10 cellular contexts compared by ENCODE assay signal in genomic region chr2:97714084-97714949, GRCh38. TPM values are rescaled to one million over a fixed set of nuclear protein-coding genes. Genes with fewer than 3 reads are reported as not detected.
DNase-seq lines count a peak whose midpoint lies in the region; ATAC-seq and TF ChIP-seq lines count a peak whose summit lies in the region.
"Had no signal": no experiment of that assay in that cellular context is flagged by ENCODE, and none has a peak within 500 bp of the region (broad histone marks: within the 10 kb centered on the region; RNA-seq: fewer than 3 reads in every experiment).

No MANE protein-coding gene starts in this region.

- no peak overlapping the region for H3K18ac ChIP-seq in neuronal stem cell (ENCODE audit: low read length)

- H3K4me3 Mint-ChIP-seq in CD8-positive, alpha-beta memory T cell: peak overlapping the region; percentile 89 to 99 (median 93)

- dilution Hi-C loops in mammary epithelial cell (cut with HindIII; ENCODE audit: low sequenced_read_pairs): no loop called here

- TF ChIP-seq CTCF in Peyer's patch (IDR thresholded peaks at IDR 0.05): no peak
- TF ChIP-seq CTCF in mammary epithelial cell (conservative IDR thresholded peaks at IDR 0.05 in 1 of 2, IDR thresholded peaks at IDR 0.05 in 1 of 2; ENCODE audit: extremely low read depth in 1 of 2, insufficient read depth in 1 of 2, low read depth in 1 of 2, low read length in 2 of 2): no peak

- H3K14ac ChIP-seq in neuronal stem cell (ENCODE audit: low read length): no peak overlapping the region

- DNase-seq in CD8-positive, alpha-beta memory T cell: peak in 1 of 5 donors; percentile 49
- peak in 1 of 3 donors; percentile 38 for DNase-seq in Peyer's patch
- peak; percentile 56 for DNase-seq in mammary epithelial cell
- DNase-seq in neuronal stem cell (ENCODE audit: low spot score): no peak
- no peak for DNase-seq in NCI-H1092 treated with DMSO at 0.1 percent for 48 hours (lab: John Stamatoyannopoulos, UW)
- no peak for DNase-seq in NK-92 treated with Interleukin-12 subunit alpha and Interleukin-12 subunit beta, amount 100 ng/mL, for 24 hours (lab: John Stamatoyannopoulos, UW)
- no peak for DNase-seq in NCI-H82 treated with DMSO at 0.1 percent for 48 hours (lab: John Stamatoyannopoulos, UW; ENCODE audit: unreplicated experiment)
- DNase-seq: NCI-H1930 had no signal

- no peak overlapping the region for H2AK5ac ChIP-seq in neuronal stem cell (ENCODE audit: low read depth, low read length)

- POLR2A ChIA-PET in CD8-positive, alpha-beta memory T cell (lab: Charles Lee): interaction anchor here (0.6 to 3.4 kb wide), 4 partner anchors 14 to 69 kb away, joined by 3 to 13 read pairs (median 4); partner anchors contain the start of gene COX5B

- H3K9me3 ChIP-seq in CD8-positive, alpha-beta memory T cell (ENCODE audit: low read length): no peaks in the 10 kb centered on the region
- no peaks in the 10 kb centered on the region for H3K9me3 ChIP-seq in Peyer's patch
- no peaks in the 10 kb centered on the region for H3K9me3 ChIP-seq in mammary epithelial cell (replicated peaks; ENCODE audit: insufficient read depth, low read length)
- no peaks in the 10 kb centered on the region for H3K9me3 ChIP-seq in neuronal stem cell (replicated peaks in 1 of 2; ENCODE audit: control insufficient read depth in 2 of 2, insufficient read depth in 1 of 2, low read depth in 1 of 2, low read length in 2 of 2)
- H3K9me3 ChIP-seq: vagina had no signal

- intact Hi-C loops in mammary epithelial cell (cut with micrococcal nuclease): no loop called here

- H3K4me2 ChIP-seq in mammary epithelial cell (ENCODE audit: insufficient read depth, low read depth, low read length) (no peak overlapping the region), neuronal stem cell (ENCODE audit: insufficient read depth, low read length, poor library complexity, severe bottlenecking) (no peak overlapping the region)

- no peak overlapping the region for H2AFZ ChIP-seq in mammary epithelial cell (ENCODE audit: low read depth, low read length)
- peak overlapping the region; percentile 84 for H2AFZ ChIP-seq in neuronal stem cell (ENCODE audit: low read length)

- H3K27me3 ChIP-seq in CD8-positive, alpha-beta memory T cell (ENCODE audit: insufficient read depth, low read length, poor library complexity, severe bottlenecking): no peaks in the 10 kb centered on the region
- H3K27me3 ChIP-seq in Peyer's patch (no peaks in the 10 kb centered on the region), mammary epithelial cell (ENCODE audit: insufficient read depth, low read length) (no peaks in the 10 kb centered on the region), neuronal stem cell (ENCODE audit: control insufficient read depth in 3 of 3, insufficient read depth in 3 of 3, low read depth in 1 of 3, low read length in 3 of 3) (no peaks in the 10 kb centered on the region)
- H3K27me3 ChIP-seq: vagina had no signal

- no peak overlapping the region for H2BK15ac ChIP-seq in neuronal stem cell (ENCODE audit: low read length)

- no peak for TF ChIP-seq POLR2A in Peyer's patch (IDR thresholded peaks at IDR 0.05)

- no peak overlapping the region for H4K91ac ChIP-seq in neuronal stem cell (ENCODE audit: low read depth, low read length, poor library complexity)

- H3K9ac ChIP-seq in mammary epithelial cell (ENCODE audit: insufficient read depth, low read length) (no peak overlapping the region), neuronal stem cell (ENCODE audit: low read depth, low read length, poor library complexity) (no peak overlapping the region)

- no peaks in the 10 kb centered on the region for H4K20me1 ChIP-seq in mammary epithelial cell (ENCODE audit: insufficient read depth, low read length)

- no TSS peak for BruUV-seq in mammary epithelial cell (replicated peaks; lab: Mats Ljungman, UMichigan)

- peak overlapping the region; percentile 91 for H3K4me3 ChIP-seq in CD8-positive, alpha-beta memory T cell (ENCODE audit: low read length)
- H3K4me3 ChIP-seq in Peyer's patch: peak overlapping the region; percentile 27 to 44 (median 40)
- H3K4me3 ChIP-seq in mammary epithelial cell (replicated peaks in 1 of 3; ENCODE audit: insufficient read depth in 1 of 3, low read depth in 2 of 3, low read length in 3 of 3): no peak overlapping the region
- no peak overlapping the region for H3K4me3 ChIP-seq in neuronal stem cell (ENCODE audit: low read length in 2 of 2)

- peak overlapping the region; percentile 94 to 100 (median 98) for H3K27ac Mint-ChIP-seq in CD8-positive, alpha-beta memory T cell

- H3K23ac ChIP-seq in neuronal stem cell (ENCODE audit: low read depth, low read length, poor library complexity): no peak overlapping the region

- H2BK120ac ChIP-seq in neuronal stem cell (ENCODE audit: low read depth, low read length): no peak overlapping the region

- no peaks in the 10 kb centered on the region for H3K79me2 ChIP-seq in mammary epithelial cell (ENCODE audit: insufficient read depth, low read length)

- peaks cover 13 to 55% (median 17%) of the 10 kb centered on the region in 3 donors for H3K36me3 Mint-ChIP-seq in CD8-positive, alpha-beta memory T cell

- H4K8ac ChIP-seq in neuronal stem cell (ENCODE audit: low read depth, low read length): no peak overlapping the region

- no peaks in the 10 kb centered on the region for H3K36me3 ChIP-seq in CD8-positive, alpha-beta memory T cell (ENCODE audit: insufficient read depth, low read length)
- H3K36me3 ChIP-seq in Peyer's patch (no peaks in the 10 kb centered on the region), mammary epithelial cell (ENCODE audit: insufficient read depth, low read length) (no peaks in the 10 kb centered on the region), neuronal stem cell (replicated peaks in 1 of 2; ENCODE audit: control insufficient read depth in 2 of 2, insufficient read depth in 2 of 2, low read length in 2 of 2) (no peaks in the 10 kb centered on the region)
- H3K36me3 ChIP-seq: vagina had no signal

- peaks cover 3% of the 10 kb centered on the region for H3K79me1 ChIP-seq in neuronal stem cell (ENCODE audit: low read depth, low read length)

- peaks cover 77% of the 10 kb centered on the region for H3K4me1 ChIP-seq in CD8-positive, alpha-beta memory T cell (ENCODE audit: insufficient read depth, low read length)
- no peaks in the 10 kb centered on the region for H3K4me1 ChIP-seq in Peyer's patch
- H3K4me1 ChIP-seq in mammary epithelial cell (ENCODE audit: insufficient read depth, low read length): no peaks in the 10 kb centered on the region
- H3K4me1 ChIP-seq in neuronal stem cell (ENCODE audit: control insufficient read depth in 2 of 2, insufficient read depth in 1 of 2, low read depth in 1 of 2, low read length in 2 of 2): peaks cover 2 to 5% of the 10 kb centered on the region in 2 donors
- H3K4me1 ChIP-seq: vagina had no signal

- H3K27me3 Mint-ChIP-seq in CD8-positive, alpha-beta memory T cell: peaks cover 0 to 4% of the 10 kb centered on the region in 2 donors

- H2BK12ac ChIP-seq in neuronal stem cell (ENCODE audit: low read length): no peak overlapping the region

- no peak for ATAC-seq in GM19452 (IDR thresholded peaks at IDR 0.05; ENCODE audit: unreplicated experiment)

- CTCF ChIA-PET in CD8-positive, alpha-beta memory T cell (lab: Charles Lee): interaction anchor here (1.1 to 16.2 kb wide), 10 partner anchors 8 to 670 kb away, joined by 3 to 301 read pairs (median 4); no protein-coding TSS in a partner anchor
- CTCF ChIA-PET in mammary epithelial cell (lab: Charles Lee; ENCODE audit: low non-redundant PET): interaction anchor here (0.7 kb wide), 1 partner anchor 26 kb away, joined by 3 read pairs; no protein-coding TSS in a partner anchor

- H3K4ac ChIP-seq in neuronal stem cell (ENCODE audit: low read length): no peak overlapping the region

- H2BK5ac ChIP-seq in neuronal stem cell (ENCODE audit: low read length): peak overlapping the region; percentile 1

- peak overlapping the region; percentile 82 for H3K27ac ChIP-seq in CD8-positive, alpha-beta memory T cell (ENCODE audit: low read depth, low read length)
- H3K27ac ChIP-seq in Peyer's patch (peak overlapping the region; percentile 61 to 79 (median 68)), mammary epithelial cell (ENCODE audit: insufficient read depth, low read depth, low read length) (no peak overlapping the region), neuronal stem cell (replicated peaks; ENCODE audit: low read length) (no peak overlapping the region)
- H3K27ac ChIP-seq: vagina had no signal

- no peaks in the 10 kb centered on the region for H3K9me3 Mint-ChIP-seq in CD8-positive, alpha-beta memory T cell

- peaks cover 82 to 94% (median 82%) of the 10 kb centered on the region in 3 donors for H3K4me1 Mint-ChIP-seq in CD8-positive, alpha-beta memory T cell

- in situ Hi-C loops in mammary epithelial cell (cut with MboI; ENCODE audit: low sequenced_read_pairs in 2 of 2): loop anchor here in 1 of 2 donors (25.0 kb wide), 1 partner anchor 673 kb away; no protein-coding TSS in a partner anchor

- 63% methylated on average over 8 of the region's 17 CpGs for WGBS in mammary epithelial cell (ENCODE audit: low coverage, missing lambda C conversion rate)
- WGBS in neuronal stem cell (ENCODE audit: extremely low coverage in 2 of 2, insufficient read length in 2 of 2, insufficient replicate concordance in 1 of 2), 2 donors: no CpG with 5 or more reads among the region's 17 CpGs

RNA-seq across cellular contexts. Expression of gene ZAP70, which starts 0.9 kb away (rescaled TPM):
- total RNA-seq in CD8-positive, alpha-beta memory T cell: 100 to 1,000 TPM; 180 to 197 TPM
- polyA plus RNA-seq in CD8-positive, alpha-beta memory T cell: 184 TPM
- total RNA-seq in Peyer's patch (10 to 100 TPM; 11.5 to 75.1 (median 27.2) TPM), mammary epithelial cell (under 1 TPM in 1 of 2 donors, not detected in 1; 0.17 TPM)
- 0.06 TPM for polyA plus RNA-seq in mammary epithelial cell
- not detected for polyA minus RNA-seq in mammary epithelial cell
- polyA plus RNA-seq in neuronal stem cell (2013, experiment 1 of 2): 0.08 TPM
- polyA plus RNA-seq in neuronal stem cell (2013, experiment 2 of 2): 0.06 TPM

RNA-seq across cellular contexts. Expression of gene C2orf92, which starts 44.8 kb away (rescaled TPM):
- 1 to 10 TPM; 4.6 to 6.5 TPM for total RNA-seq in CD8-positive, alpha-beta memory T cell
- polyA plus RNA-seq in CD8-positive, alpha-beta memory T cell: not detected
- total RNA-seq in Peyer's patch: 10 to 100 TPM in 3 of 4 donors, 1 to 10 TPM in 1; 5.3 to 70.1 (median 25.5) TPM
- total RNA-seq in mammary epithelial cell: 1 to 10 TPM; 1.5 to 2.8 TPM
- 0.84 TPM for polyA plus RNA-seq in mammary epithelial cell
- not detected for polyA minus RNA-seq in mammary epithelial cell
- polyA plus RNA-seq in neuronal stem cell (2013, experiment 1 of 2): 3.1 TPM
- polyA plus RNA-seq in neuronal stem cell (2013, experiment 2 of 2): 3.7 TPM

RNA-seq across cellular contexts. Expression of gene ACTR1B, which starts 50.5 kb away (rescaled TPM):
- 10 to 100 TPM; 76.6 to 80.6 TPM for total RNA-seq in CD8-positive, alpha-beta memory T cell
- 16.5 TPM for polyA plus RNA-seq in CD8-positive, alpha-beta memory T cell
- total RNA-seq in Peyer's patch: 100 to 1,000 TPM in 1 of 4 donors, 10 to 100 TPM in 3; 64.3 to 151 (median 89.1) TPM
- 10 to 100 TPM; 51.8 to 56.4 TPM for total RNA-seq in mammary epithelial cell
- polyA plus RNA-seq in mammary epithelial cell: 48.5 TPM
- polyA minus RNA-seq in mammary epithelial cell: 35.4 TPM
- polyA plus RNA-seq in neuronal stem cell (2013, experiment 1 of 2): 58.1 TPM
- polyA plus RNA-seq in neuronal stem cell (2013, experiment 2 of 2): 55.1 TPM

Comparison
In these comparisons a context has a peak if more than half of its experiments do, and no peak if none do; other contexts are left out.
1. H3K27ac ChIP-seq: peak in CD8-positive, alpha-beta memory T cell (single experiment) and Peyer's patch (4 of 4); none in mammary epithelial cell (single experiment) and neuronal stem cell (single experiment).
2. H3K4me3 ChIP-seq: peak in CD8-positive, alpha-beta memory T cell (single experiment) and Peyer's patch (4 of 4); none in mammary epithelial cell (0 of 3) and neuronal stem cell (0 of 2).
3. RNA of gene ZAP70, which starts 0.9 kb away (total RNA-seq): 180 to 197 TPM in CD8-positive, alpha-beta memory T cell and 11.5 to 75.1 TPM in Peyer's patch; 0.17 TPM in mammary epithelial cell; every median in the first group is over 10 times any median in the second.